Comparison of ENCODE assay signal across 8 cellular contexts in genomic region chr3:116445291-116445841, GRCh38. TPM values are rescaled to one million over a fixed set of nuclear protein-coding genes. Genes with fewer than 3 reads are reported as not detected.
DNase-seq lines count a peak whose midpoint lies in the region; ATAC-seq and TF ChIP-seq lines count a peak whose summit lies in the region.

Gene LSAMP, minus strand, starts transcription at chr3:116445487.

- H2AFZ ChIP-seq in trophoblast cell (ENCODE audit: insufficient read depth, low read length, poor library complexity): no peak within 1 kb of the TSS

- no peak within 1 kb of the TSS for H2AK5ac ChIP-seq in trophoblast cell (ENCODE audit: low read length)

- no peak within 1 kb of the TSS for H4K91ac ChIP-seq in trophoblast cell (ENCODE audit: low read depth, low read length)

- no peak within 1 kb of the TSS for H2BK120ac ChIP-seq in trophoblast cell (ENCODE audit: insufficient read depth, low read length, poor library complexity)

- no peak for TF ChIP-seq POLR2A in Peyer's patch (IDR thresholded peaks at IDR 0.05)

- H3K9me3 ChIP-seq in ES-I3 (ENCODE audit: control insufficient read depth, insufficient read depth, low read length) (no peaks in the 10 kb centered on the region), Peyer's patch (no peaks in the 10 kb centered on the region), trophoblast cell (ENCODE audit: insufficient read depth, low read depth, low read length) (no peaks in the 10 kb centered on the region)

- H4K12ac ChIP-seq in trophoblast cell (ENCODE audit: low read depth, low read length): no peak within 1 kb of the TSS

- no peak within 1 kb of the TSS for H4K8ac ChIP-seq in trophoblast cell (ENCODE audit: low read depth, low read length)

- H3K4me1 ChIP-seq in ES-I3 (ENCODE audit: insufficient read depth, low read length) (peaks cover 25% of the 10 kb centered on the region; the same call in 1 of the 2 replicates), Peyer's patch (no peaks in the 10 kb centered on the region), trophoblast cell (ENCODE audit: control insufficient read depth in 1 of 2, insufficient read depth in 2 of 2, low read length in 2 of 2) (peaks cover 2 to 5% of the 10 kb centered on the region in 2 experiments)

- H3K4me3 ChIP-seq in Peyer's patch: peak within 1 kb of the TSS in 3 of 4 donors; percentile 10 to 40 (median 13)
- peak within 1 kb of the TSS; percentile 26 for H3K4me3 ChIP-seq in trophoblast cell (ENCODE audit: low read depth, low read length)

- H3K23ac ChIP-seq in trophoblast cell (ENCODE audit: low read length): no peak within 1 kb of the TSS

- no peak for DNase-seq in Peyer's patch
- peak; percentile 41 for DNase-seq in Right ventricle myocardium superior
- DNase-seq in trophoblast cell: no peak

- H3K9ac ChIP-seq in ES-I3 (ENCODE audit: low read depth, low read length) (peak within 1 kb of the TSS; percentile 69), trophoblast cell (ENCODE audit: low read length) (no peak within 1 kb of the TSS)

- TF ChIP-seq CTCF in Peyer's patch (IDR thresholded peaks at IDR 0.05): no peak

- H3K14ac ChIP-seq in trophoblast cell (ENCODE audit: low read length): no peak within 1 kb of the TSS

- no peak within 1 kb of the TSS for H3K27ac ChIP-seq in Peyer's patch
- no peak within 1 kb of the TSS for H3K27ac ChIP-seq in trophoblast cell (ENCODE audit: low read depth, low read length)

- intact Hi-C loops in Right ventricle myocardium superior (cut with DNase I): no loop called here

- H3K36me3 ChIP-seq in ES-I3 (ENCODE audit: insufficient read depth, low read length): no peaks in the 10 kb centered on the region
- H3K36me3 ChIP-seq in Peyer's patch: no peaks in the 10 kb centered on the region
- H3K36me3 ChIP-seq in trophoblast cell (ENCODE audit: control insufficient read depth in 1 of 2, insufficient read depth in 2 of 2, low read length in 2 of 2): no peaks in the 10 kb centered on the region

- no peak within 1 kb of the TSS for H2BK12ac ChIP-seq in trophoblast cell (ENCODE audit: low read length)

- no peaks in the 10 kb centered on the region for H3K79me2 ChIP-seq in trophoblast cell (ENCODE audit: control insufficient read depth, insufficient read depth, low read length, poor library complexity)

- no peak within 1 kb of the TSS for H3K4ac ChIP-seq in trophoblast cell (ENCODE audit: low read depth, low read length)

- H3K27me3 ChIP-seq in Peyer's patch (no peaks in the 10 kb centered on the region), trophoblast cell (ENCODE audit: insufficient read depth, low read length) (no peaks in the 10 kb centered on the region)

- H3K18ac ChIP-seq in trophoblast cell (ENCODE audit: low read length): no peak within 1 kb of the TSS

- no CpG with 5 or more reads among the region's 15 CpGs for WGBS in trophoblast cell (ENCODE audit: extremely low coverage, insufficient coverage, insufficient read length)

- H3K4me2 ChIP-seq in trophoblast cell (ENCODE audit: low read length): peak within 1 kb of the TSS; percentile 87

- H2BK5ac ChIP-seq in trophoblast cell (ENCODE audit: low read depth, low read length, poor library complexity): no peak within 1 kb of the TSS

- no peaks in the 10 kb centered on the region for H3K79me1 ChIP-seq in trophoblast cell (ENCODE audit: low read length)

- ATAC-seq in Right ventricle myocardium superior (ENCODE audit: poor library complexity) (peak; percentile 60), GM21723 (IDR thresholded peaks at IDR 0.05; ENCODE audit: unreplicated experiment) (no peak), HG02571 (IDR thresholded peaks at IDR 0.05; ENCODE audit: unreplicated experiment) (no peak), GM21619 (IDR thresholded peaks at IDR 0.05; ENCODE audit: unreplicated experiment) (no peak), GM18861 (IDR thresholded peaks at IDR 0.05; ENCODE audit: unreplicated experiment) (no peak)

RNA-seq across cellular contexts. Expression of gene LSAMP, which starts in this region (rescaled TPM):
- total RNA-seq in Peyer's patch: 1 to 10 TPM; 1.3 to 8.3 (median 1.8) TPM
- total RNA-seq in Right ventricle myocardium superior: 5.2 TPM
- polyA plus RNA-seq in trophoblast cell (2013): 0.12 TPM in 2 replicates
